Comparison of ENCODE assay signal across 1 cellular context in the genomic region with DNA sequence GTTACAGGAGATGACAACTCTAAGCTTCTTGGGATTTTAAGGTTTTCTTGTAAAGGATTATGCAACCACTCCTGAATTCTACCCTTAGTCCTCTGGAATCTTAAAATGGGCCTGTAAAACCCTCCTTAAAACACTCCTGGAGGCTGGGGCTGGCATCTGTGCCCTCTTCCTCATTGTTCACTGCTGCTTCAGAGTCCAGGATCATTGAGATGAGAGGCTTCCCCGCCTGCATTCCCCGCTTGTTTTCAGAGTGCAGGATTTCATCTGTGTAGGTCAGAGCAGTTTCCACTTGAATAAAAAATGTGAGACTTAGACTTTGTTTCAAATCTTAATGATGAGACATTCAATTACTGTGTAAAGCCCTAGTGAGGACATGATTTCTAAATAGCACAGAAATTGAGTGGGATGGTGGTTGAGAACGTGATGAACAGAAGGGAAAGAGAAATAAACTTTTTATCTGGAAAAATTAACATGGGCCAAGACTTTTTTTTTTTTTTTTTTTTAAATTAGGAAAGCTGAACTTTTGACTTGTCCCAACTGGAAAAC.
TF ChIP-seq lines count a peak whose summit lies in the region.

No MANE protein-coding gene starts in this region.

TF ChIP-seq in WTC11, 78 proteins besides CTCF, POLR2A, EP300 and RAD21 (continued from another document):
- TF ChIP-seq, protein P1, sequence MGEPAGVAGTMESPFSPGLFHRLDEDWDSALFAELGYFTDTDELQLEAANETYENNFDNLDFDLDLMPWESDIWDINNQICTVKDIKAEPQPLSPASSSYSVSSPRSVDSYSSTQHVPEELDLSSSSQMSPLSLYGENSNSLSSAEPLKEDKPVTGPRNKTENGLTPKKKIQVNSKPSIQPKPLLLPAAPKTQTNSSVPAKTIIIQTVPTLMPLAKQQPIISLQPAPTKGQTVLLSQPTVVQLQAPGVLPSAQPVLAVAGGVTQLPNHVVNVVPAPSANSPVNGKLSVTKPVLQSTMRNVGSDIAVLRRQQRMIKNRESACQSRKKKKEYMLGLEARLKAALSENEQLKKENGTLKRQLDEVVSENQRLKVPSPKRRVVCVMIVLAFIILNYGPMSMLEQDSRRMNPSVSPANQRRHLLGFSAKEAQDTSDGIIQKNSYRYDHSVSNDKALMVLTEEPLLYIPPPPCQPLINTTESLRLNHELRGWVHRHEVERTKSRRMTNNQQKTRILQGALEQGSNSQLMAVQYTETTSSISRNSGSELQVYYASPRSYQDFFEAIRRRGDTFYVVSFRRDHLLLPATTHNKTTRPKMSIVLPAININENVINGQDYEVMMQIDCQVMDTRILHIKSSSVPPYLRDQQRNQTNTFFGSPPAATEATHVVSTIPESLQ (CRISPR knock-in tag; IDR thresholded peaks at IDR 0.05): no peak
- TF ChIP-seq CREB1 (CRISPR knock-in tag; IDR thresholded peaks at IDR 0.05) (no peak), NR2C2 (CRISPR knock-in tag; IDR thresholded peaks at IDR 0.05) (no peak), HMGA2 (CRISPR knock-in tag; IDR thresholded peaks at IDR 0.05) (no peak), PRRX2 (CRISPR knock-in tag; IDR thresholded peaks at IDR 0.05) (no peak)
- TF ChIP-seq, protein P2, sequence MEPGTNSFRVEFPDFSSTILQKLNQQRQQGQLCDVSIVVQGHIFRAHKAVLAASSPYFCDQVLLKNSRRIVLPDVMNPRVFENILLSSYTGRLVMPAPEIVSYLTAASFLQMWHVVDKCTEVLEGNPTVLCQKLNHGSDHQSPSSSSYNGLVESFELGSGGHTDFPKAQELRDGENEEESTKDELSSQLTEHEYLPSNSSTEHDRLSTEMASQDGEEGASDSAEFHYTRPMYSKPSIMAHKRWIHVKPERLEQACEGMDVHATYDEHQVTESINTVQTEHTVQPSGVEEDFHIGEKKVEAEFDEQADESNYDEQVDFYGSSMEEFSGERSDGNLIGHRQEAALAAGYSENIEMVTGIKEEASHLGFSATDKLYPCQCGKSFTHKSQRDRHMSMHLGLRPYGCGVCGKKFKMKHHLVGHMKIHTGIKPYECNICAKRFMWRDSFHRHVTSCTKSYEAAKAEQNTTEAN (CRISPR knock-in tag; IDR thresholded peaks at IDR 0.05): no peak
- TF ChIP-seq, protein P3, sequence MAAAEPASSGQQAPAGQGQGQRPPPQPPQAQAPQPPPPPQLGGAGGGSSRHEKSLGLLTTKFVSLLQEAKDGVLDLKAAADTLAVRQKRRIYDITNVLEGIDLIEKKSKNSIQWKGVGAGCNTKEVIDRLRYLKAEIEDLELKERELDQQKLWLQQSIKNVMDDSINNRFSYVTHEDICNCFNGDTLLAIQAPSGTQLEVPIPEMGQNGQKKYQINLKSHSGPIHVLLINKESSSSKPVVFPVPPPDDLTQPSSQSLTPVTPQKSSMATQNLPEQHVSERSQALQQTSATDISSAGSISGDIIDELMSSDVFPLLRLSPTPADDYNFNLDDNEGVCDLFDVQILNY (CRISPR knock-in tag; IDR thresholded peaks at IDR 0.05): no peak
- TF ChIP-seq, protein P4, sequence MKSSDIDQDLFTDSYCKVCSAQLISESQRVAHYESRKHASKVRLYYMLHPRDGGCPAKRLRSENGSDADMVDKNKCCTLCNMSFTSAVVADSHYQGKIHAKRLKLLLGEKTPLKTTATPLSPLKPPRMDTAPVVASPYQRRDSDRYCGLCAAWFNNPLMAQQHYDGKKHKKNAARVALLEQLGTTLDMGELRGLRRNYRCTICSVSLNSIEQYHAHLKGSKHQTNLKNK (CRISPR knock-in tag; IDR thresholded peaks at IDR 0.05): no peak
- TF ChIP-seq, protein P5, sequence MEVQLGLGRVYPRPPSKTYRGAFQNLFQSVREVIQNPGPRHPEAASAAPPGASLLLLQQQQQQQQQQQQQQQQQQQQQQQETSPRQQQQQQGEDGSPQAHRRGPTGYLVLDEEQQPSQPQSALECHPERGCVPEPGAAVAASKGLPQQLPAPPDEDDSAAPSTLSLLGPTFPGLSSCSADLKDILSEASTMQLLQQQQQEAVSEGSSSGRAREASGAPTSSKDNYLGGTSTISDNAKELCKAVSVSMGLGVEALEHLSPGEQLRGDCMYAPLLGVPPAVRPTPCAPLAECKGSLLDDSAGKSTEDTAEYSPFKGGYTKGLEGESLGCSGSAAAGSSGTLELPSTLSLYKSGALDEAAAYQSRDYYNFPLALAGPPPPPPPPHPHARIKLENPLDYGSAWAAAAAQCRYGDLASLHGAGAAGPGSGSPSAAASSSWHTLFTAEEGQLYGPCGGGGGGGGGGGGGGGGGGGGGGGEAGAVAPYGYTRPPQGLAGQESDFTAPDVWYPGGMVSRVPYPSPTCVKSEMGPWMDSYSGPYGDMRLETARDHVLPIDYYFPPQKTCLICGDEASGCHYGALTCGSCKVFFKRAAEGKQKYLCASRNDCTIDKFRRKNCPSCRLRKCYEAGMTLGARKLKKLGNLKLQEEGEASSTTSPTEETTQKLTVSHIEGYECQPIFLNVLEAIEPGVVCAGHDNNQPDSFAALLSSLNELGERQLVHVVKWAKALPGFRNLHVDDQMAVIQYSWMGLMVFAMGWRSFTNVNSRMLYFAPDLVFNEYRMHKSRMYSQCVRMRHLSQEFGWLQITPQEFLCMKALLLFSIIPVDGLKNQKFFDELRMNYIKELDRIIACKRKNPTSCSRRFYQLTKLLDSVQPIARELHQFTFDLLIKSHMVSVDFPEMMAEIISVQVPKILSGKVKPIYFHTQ (CRISPR knock-in tag; IDR thresholded peaks at IDR 0.05): no peak
